In genomic region chr17:42809250-42809649, GRCh38 we compare ENCODE assay signal across 11 cellular contexts. TPM values are rescaled to one million over a fixed set of nuclear protein-coding genes. Genes with fewer than 3 reads are reported as not detected.
DNase-seq lines count a peak whose midpoint lies in the region; ATAC-seq, FAIRE-seq and TF ChIP-seq lines count a peak whose summit lies in the region.
"Had no signal": no experiment of that assay in that cellular context is flagged by ENCODE, and none has a peak within 500 bp of the region (broad histone marks: within the 10 kb centered on the region; RNA-seq: fewer than 3 reads in every experiment).

No MANE protein-coding gene starts in this region.

- WGBS in aorta, 2 donors, result 6 to 10% methylated on average over 3 of the region's 3 CpGs

- H3K4me1 ChIP-seq in left lung (no peaks in the 10 kb centered on the region), aorta (ENCODE audit: control insufficient read depth in 1 of 2, insufficient read depth in 2 of 2, low read length in 2 of 2) (no peaks in the 10 kb centered on the region)

- no peaks in the 10 kb centered on the region for H3K4me1 Mint-ChIP-seq in activated naive CD4-positive, alpha-beta T cell treated with anti-CD3 and anti-CD28 coated beads for 36 hours (ENCODE audit: low read depth)

- H3K4me3 ChIP-seq in bronchial epithelial cell (ENCODE audit: low read depth, low read length) (no peak overlapping the region), left lung (no peak overlapping the region), aorta (ENCODE audit: low read length in 2 of 2) (no peak overlapping the region)
- H3K4me3 ChIP-seq: K562 had no signal

- peaks cover 20% of the 10 kb centered on the region for H3K36me3 Mint-ChIP-seq in activated naive CD4-positive, alpha-beta T cell treated with anti-CD3 and anti-CD28 coated beads for 36 hours (ENCODE audit: low read depth)

- H3K4me3 Mint-ChIP-seq in activated naive CD4-positive, alpha-beta T cell treated with anti-CD3 and anti-CD28 coated beads for 36 hours, result no peak overlapping the region

- peak overlapping the region; percentile 1 for H3K27ac Mint-ChIP-seq in activated naive CD4-positive, alpha-beta T cell treated with anti-CD3 and anti-CD28 coated beads for 36 hours
- H3K27ac Mint-ChIP-seq: activated T-helper 2 cell treated with anti-CD3 and anti-CD28 coated beads, Interferon-gamma antibody, Interleukin-2, Interleukin-4, amounts not matched to agents 10 μg/mL and 5 μg/mL and 100 μg/mL, durations not matched to agents 14 hours and 24 hours and 36 hours had no signal

- CTCF ChIA-PET in activated naive CD4-positive, alpha-beta T cell treated with anti-CD3 and anti-CD28 coated beads for 36 hours (lab: Charles Lee), result interaction anchor here (1.4 kb wide), 1 partner anchor 11 kb away, joined by 3 read pairs; no protein-coding TSS in a partner anchor

- intact Hi-C loops in activated naive CD4-positive, alpha-beta T cell treated with anti-CD3 and anti-CD28 coated beads for 36 hours (cut with micrococcal nuclease), result no loop called here
- intact Hi-C loops in left lung (cut with DNase I) (no loop called here), aorta (cut with DNase I) (no loop called here)

- no peak for FAIRE-seq in bronchial epithelial cell (lab: Jason Lieb, UNC)
- FAIRE-seq: K562 had no signal

- peak; percentile 49 for ATAC-seq in left lung
- ATAC-seq in aorta (ENCODE audit: low FRiP score), result peak; percentile 54
- ATAC-seq in HG02938 (IDR thresholded peaks at IDR 0.05; ENCODE audit: unreplicated experiment), result no peak
- ATAC-seq: K562 had no signal

- H3K27me3 ChIP-seq in bronchial epithelial cell (ENCODE audit: control insufficient read depth, insufficient read depth, low read length) (no peaks in the 10 kb centered on the region), left lung (no peaks in the 10 kb centered on the region), aorta (ENCODE audit: control insufficient read depth in 1 of 2, insufficient read depth in 2 of 2, low read length in 1 of 2) (no peaks in the 10 kb centered on the region)

- H3K9me3 ChIP-seq in left lung (no peaks in the 10 kb centered on the region), aorta (ENCODE audit: control insufficient read depth, low read length) (no peaks in the 10 kb centered on the region)

- TF ChIP-seq CTCF in bronchial epithelial cell (IDR thresholded peaks at IDR 0.05; ENCODE audit: insufficient read depth, low read length, severe bottlenecking) (no peak), left lung (IDR thresholded peaks at IDR 0.05) (no peak)

- H3K27ac ChIP-seq in left lung (no peak overlapping the region), aorta (ENCODE audit: low read depth in 1 of 2, low read length in 2 of 2) (no peak overlapping the region)

- H3K27me3 Mint-ChIP-seq in activated naive CD4-positive, alpha-beta T cell treated with anti-CD3 and anti-CD28 coated beads for 36 hours (ENCODE audit: low read depth), result no peaks in the 10 kb centered on the region

- H3K36me3 ChIP-seq in bronchial epithelial cell (ENCODE audit: control insufficient read depth, insufficient read depth, low read length) (peaks cover 13% of the 10 kb centered on the region), left lung (peaks cover 0 to 58% of the 10 kb centered on the region in 2 donors), aorta (ENCODE audit: control insufficient read depth in 1 of 2, insufficient read depth in 2 of 2, low read length in 1 of 2) (peaks cover 3 to 6% of the 10 kb centered on the region in 2 donors)

- H3K9me3 Mint-ChIP-seq in activated naive CD4-positive, alpha-beta T cell treated with anti-CD3 and anti-CD28 coated beads for 36 hours, result no peaks in the 10 kb centered on the region
- H3K9me3 Mint-ChIP-seq: activated T-helper 2 cell treated with anti-CD3 and anti-CD28 coated beads, Interferon-gamma antibody, Interleukin-2, Interleukin-4, amounts not matched to agents 10 μg/mL and 5 μg/mL and 100 μg/mL, durations not matched to agents 14 hours and 24 hours and 36 hours had no signal

- no peak for DNase-seq in activated naive CD4-positive, alpha-beta T cell treated with anti-CD3 and anti-CD28 coated beads for 36 hours
- no peak for DNase-seq in activated naive CD4-positive, alpha-beta T cell treated with anti-CD3 and anti-CD28 coated beads, Interleukin-2, amount 50 U/mL, for 16 hours
- DNase-seq in bronchial epithelial cell (ENCODE audit: low read depth) (peak; percentile 74), left lung (no peak), aorta (peak in 1 of 2 donors; percentile 50), DMS79 treated with DMSO at 0.1 percent for 48 hours (lab: John Stamatoyannopoulos, UW) (no peak), HuH-7 (ENCODE audit: low spot score) (no peak)
- DNase-seq: NCI-H774 had no signal

RNA-seq across cellular contexts. Expression of gene CNTD1, which starts 10.6 kb away (rescaled TPM):
- total RNA-seq in activated naive CD4-positive, alpha-beta T cell treated with anti-CD3 and anti-CD28 coated beads for 36 hours, result not detected
- total RNA-seq in bronchial epithelial cell (not detected in 2 replicates), left lung (1 to 10 TPM in 1 of 2 donors, not detected in 1; 1.5 TPM), aorta (under 1 TPM in 1 of 2 donors, not detected in 1; 0.81 TPM)
- polyA plus RNA-seq in aorta, result 1 to 10 TPM in 1 of 2 donors, under 1 TPM in 1; 0.33 to 2.1 TPM

RNA-seq across cellular contexts. Expression of gene COA3, which starts 10.7 kb away (rescaled TPM):
- total RNA-seq in activated naive CD4-positive, alpha-beta T cell treated with anti-CD3 and anti-CD28 coated beads for 36 hours, result 10 to 100 TPM; 23.7 to 24.4 TPM
- total RNA-seq in bronchial epithelial cell (59.8 and 69.6 TPM in 2 replicates), left lung (10 to 100 TPM; 59.1 to 83.1 TPM), aorta (10 to 100 TPM; 31.7 to 34.8 TPM)
- polyA plus RNA-seq in aorta, result 100 to 1,000 TPM in 1 of 2 donors, 10 to 100 TPM in 1; 75.9 to 117 TPM

RNA-seq across cellular contexts. Expression of gene BECN1, which starts 14.8 kb away (rescaled TPM):
- 10 to 100 TPM; 64.1 to 71.3 TPM for total RNA-seq in activated naive CD4-positive, alpha-beta T cell treated with anti-CD3 and anti-CD28 coated beads for 36 hours
- total RNA-seq in bronchial epithelial cell (123 and 200 TPM in 2 replicates), left lung (10 to 100 TPM; 63.8 to 82.6 TPM), aorta (10 to 100 TPM; 66.9 to 76.9 TPM)
- polyA plus RNA-seq in aorta, result 100 to 1,000 TPM in 1 of 2 donors, 10 to 100 TPM in 1; 67.8 to 105 TPM

RNA-seq across cellular contexts. Expression of gene PSME3, which starts 23.9 kb away (rescaled TPM):
- total RNA-seq in activated naive CD4-positive, alpha-beta T cell treated with anti-CD3 and anti-CD28 coated beads for 36 hours, result 10 to 100 TPM; 84.7 to 87.0 TPM
- total RNA-seq in bronchial epithelial cell (57.7 and 72.5 TPM in 2 replicates), left lung (100 to 1,000 TPM in 1 of 2 donors, 10 to 100 TPM in 1; 95.7 to 131 TPM), aorta (10 to 100 TPM; 57.7 to 69.8 TPM)
- 10 to 100 TPM; 41.1 to 58.6 TPM for polyA plus RNA-seq in aorta

RNA-seq across cellular contexts. Expression of gene WNK4, which starts 28.8 kb away (rescaled TPM):
- total RNA-seq in activated naive CD4-positive, alpha-beta T cell treated with anti-CD3 and anti-CD28 coated beads for 36 hours, result under 1 TPM; 0.17 to 0.41 TPM
- under 0.01 and 0.13 TPM in 2 replicates for total RNA-seq in bronchial epithelial cell
- total RNA-seq in left lung, result under 1 TPM in 1 of 2 donors, not detected in 1; 0.21 TPM
- under 1 TPM; 0.19 to 0.24 TPM for total RNA-seq in aorta
- polyA plus RNA-seq in aorta, result 1 to 10 TPM in 1 of 2 donors, not detected in 1; 1.1 TPM
